In genomic region chr13:77696006-77696862, GRCh38 we compare ENCODE assay signal across 8 cellular contexts. TPM values are rescaled to one million over a fixed set of nuclear protein-coding genes. Genes with fewer than 3 reads are reported as not detected.
DNase-seq lines count a peak whose midpoint lies in the region; TF ChIP-seq lines count a peak whose summit lies in the region.

No MANE protein-coding gene starts in this region.

- H3K4me3 Mint-ChIP-seq in endothelial cell (ENCODE audit: unreplicated experiment) = peak overlapping the region; percentile 88

- TF ChIP-seq EP300 in sigmoid colon (IDR thresholded peaks at IDR 0.05) = no peak

- H3K4me3 ChIP-seq in sigmoid colon (peak overlapping the region in 2 of 4 donors; percentile 7 to 82), SJCRH30 (no peak overlapping the region), osteoblast (ENCODE audit: insufficient read depth, low read length) (no peak overlapping the region)

- no peaks in the 10 kb centered on the region for H3K9me3 Mint-ChIP-seq in endothelial cell (ENCODE audit: unreplicated experiment)

- peak; percentile 7 for DNase-seq in NCI-H2196 (lab: John Stamatoyannopoulos, UW; ENCODE audit: unreplicated experiment)
- no peak for DNase-seq in NCI-H2196 treated with DMSO at 0.1 percent for 48 hours (lab: John Stamatoyannopoulos, UW; ENCODE audit: unreplicated experiment)
- DNase-seq in NCI-H2227 (lab: John Stamatoyannopoulos, UW; ENCODE audit: unreplicated experiment) = peak; percentile 60
- no peak for DNase-seq in endothelial cell (ENCODE audit: low spot score)
- no peak for DNase-seq in sigmoid colon
- DNase-seq in COLO668 (lab: John Stamatoyannopoulos, UW; ENCODE audit: unreplicated experiment) = no peak
- no peak for DNase-seq in SJCRH30
- no peak for DNase-seq in osteoblast (ENCODE audit: insufficient read length, low spot score, missing footprints)

- H3K27me3 ChIP-seq in sigmoid colon (no peaks in the 10 kb centered on the region), SJCRH30 (no peaks in the 10 kb centered on the region), osteoblast (ENCODE audit: insufficient read depth, low read length) (peaks cover 44% of the 10 kb centered on the region)

- peak overlapping the region; percentile 29 to 74 (median 71) for H3K27ac ChIP-seq in sigmoid colon
- no peak overlapping the region for H3K27ac ChIP-seq in SJCRH30
- H3K27ac ChIP-seq in osteoblast (ENCODE audit: low read depth, low read length) = no peak overlapping the region

- H3K36me3 ChIP-seq in sigmoid colon (no peaks in the 10 kb centered on the region), SJCRH30 (no peaks in the 10 kb centered on the region), osteoblast (ENCODE audit: insufficient read depth, low read length) (no peaks in the 10 kb centered on the region)

- no peaks in the 10 kb centered on the region for H3K9me3 ChIP-seq in sigmoid colon
- H3K9me3 ChIP-seq in SJCRH30 (replicated peaks) = no peaks in the 10 kb centered on the region
- no peaks in the 10 kb centered on the region for H3K9me3 ChIP-seq in osteoblast (ENCODE audit: low read depth, low read length)

- 15 to 20% methylated on average over 9 of the region's 9 CpGs for WGBS in sigmoid colon, 2 donors

- no peak for TF ChIP-seq POLR2A in sigmoid colon (IDR thresholded peaks at IDR 0.05)

- peaks cover 5% of the 10 kb centered on the region for H3K27me3 Mint-ChIP-seq in endothelial cell (ENCODE audit: unreplicated experiment)

- no peak for TF ChIP-seq CTCF in endothelial cell (IDR thresholded peaks at IDR 0.05; ENCODE audit: unreplicated experiment)
- TF ChIP-seq CTCF in sigmoid colon (IDR thresholded peaks at IDR 0.05) = no peak
- no peak for TF ChIP-seq CTCF in osteoblast (IDR thresholded peaks at IDR 0.05; ENCODE audit: extremely low read depth, low read depth, low read length)

- no peaks in the 10 kb centered on the region for H4K20me1 ChIP-seq in osteoblast (ENCODE audit: insufficient read depth, low read length)

- H3K4me2 ChIP-seq in osteoblast (ENCODE audit: insufficient read depth, low read length) = no peak overlapping the region

- peaks cover 0 to 20% (median 12%) of the 10 kb centered on the region in 4 donors for H3K4me1 ChIP-seq in sigmoid colon
- no peaks in the 10 kb centered on the region for H3K4me1 ChIP-seq in SJCRH30
- peaks cover 4% of the 10 kb centered on the region for H3K4me1 ChIP-seq in osteoblast (ENCODE audit: insufficient read depth, low read length)

- H3K36me3 Mint-ChIP-seq in endothelial cell (ENCODE audit: low read depth, unreplicated experiment) = no peaks in the 10 kb centered on the region

- no peak overlapping the region for H2AFZ ChIP-seq in osteoblast (ENCODE audit: low read length)

- peaks cover 4% of the 10 kb centered on the region for H3K4me1 Mint-ChIP-seq in endothelial cell (ENCODE audit: unreplicated experiment)

- H3K27ac Mint-ChIP-seq in endothelial cell (ENCODE audit: unreplicated experiment) = no peak overlapping the region

- no peaks in the 10 kb centered on the region for H3K79me2 ChIP-seq in osteoblast (ENCODE audit: insufficient read depth, low read length)

- intact Hi-C loops in sigmoid colon (cut with DNase I) = loop anchor here (2.0 to 10.0 kb wide), 3 partner anchors 56 to 1051 kb away; no protein-coding TSS in a partner anchor

RNA-seq across cellular contexts. Expression of gene SLAIN1, which starts 1.3 kb away (rescaled TPM):
- total RNA-seq in endothelial cell (ENCODE audit: unreplicated experiment) = 7.4 TPM
- total RNA-seq in sigmoid colon = 10 to 100 TPM in 3 of 4 donors, 1 to 10 TPM in 1; 6.5 to 19.3 (median 13.0) TPM
- 1 to 10 TPM in 2 of 3 donors, under 1 TPM in 1; 0.69 to 4.9 (median 2.4) TPM for polyA plus RNA-seq in sigmoid colon
- total RNA-seq in SJCRH30 (2014; rRNA removed; shearing (Covaris generic)) = 2.6 and 4.7 TPM in 2 replicates
- not detected in 2 replicates for total RNA-seq in osteoblast

Comparison
In these comparisons a context has a peak if more than half of its experiments do, and no peak if none do; other contexts are left out.
1. DNase-seq: peak in NCI-H2196 (single experiment) and NCI-H2227 (single experiment); none in NCI-H2196 treated with DMSO at 0.1 percent for 48 hours (single experiment), endothelial cell (single experiment), sigmoid colon (single experiment), COLO668 (single experiment), SJCRH30 (0 of 2) and osteoblast (single experiment).
2. H3K27ac ChIP-seq: peak in sigmoid colon (4 of 4); none in SJCRH30 (single experiment) and osteoblast (single experiment).